ENCODE assay signal across 1 cellular context in the genomic region with DNA sequence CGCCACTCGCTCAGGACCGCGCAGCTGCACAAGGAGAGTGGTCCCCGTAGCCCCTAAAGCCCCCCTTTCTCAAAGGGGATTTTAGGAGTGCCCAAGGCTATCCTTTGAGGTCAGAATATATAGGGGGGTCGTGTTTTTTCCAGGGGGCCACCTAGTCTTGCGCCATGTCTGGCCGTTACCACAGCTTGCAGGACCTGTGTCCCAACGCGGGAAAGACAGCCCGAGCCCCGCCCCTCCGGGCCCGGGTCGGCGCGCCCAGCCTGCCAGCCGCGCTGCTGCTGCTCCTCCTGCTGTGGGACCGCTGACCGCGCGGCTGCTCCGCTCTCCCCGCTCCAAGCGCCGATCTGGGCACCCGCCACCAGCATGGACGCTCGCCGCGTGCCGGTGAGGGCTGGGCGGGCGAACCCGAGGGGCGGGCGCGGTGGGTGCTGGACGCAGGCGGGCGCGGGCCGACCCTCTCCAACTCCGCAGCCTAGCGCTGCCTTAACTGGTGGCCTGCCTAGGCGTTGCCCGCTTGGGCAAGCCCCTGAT.
TF ChIP-seq lines count a peak whose summit lies in the region.

Gene CDCA7, plus strand, starts transcription at position 272 of the 531 bp plus-strand sequence. Its CDS starts 92 bp downstream, at position 364.

TF ChIP-seq in HEK293, 187 proteins besides CTCF, POLR2A, EP300 and RAD21 (continued from another document and continues in another):
- TF ChIP-seq INSM2 (tag by site-specific recombination; IDR thresholded peaks at IDR 0.05): peak; percentile 65; the same call in 1 of the 2 replicates
- TF ChIP-seq KLF7 (tag by site-specific recombination; IDR thresholded peaks at IDR 0.05; ENCODE audit: borderline replicate concordance): peak; percentile 82; the same call in 1 of the 2 replicates
- peak; percentile 24 for TF ChIP-seq GLIS2 (tag by site-specific recombination; IDR thresholded peaks at IDR 0.05)
- peak; percentile 71; the same call in 1 of the 2 replicates for TF ChIP-seq ZNF350 (tag by site-specific recombination; IDR thresholded peaks at IDR 0.05)
- 0 out of 2 replicates have a peak, but pooled peaks have one; percentile 44 for TF ChIP-seq KLF1 (tag by site-specific recombination; IDR thresholded peaks at IDR 0.05)
- TF ChIP-seq HOXD13 (CRISPR knock-in tag; IDR thresholded peaks at IDR 0.05; ENCODE audit: borderline replicate concordance): peak; percentile 91
- peak; percentile 82 for TF ChIP-seq ZNF449 (tag by site-specific recombination; IDR thresholded peaks at IDR 0.05)
- TF ChIP-seq HOXA7 (CRISPR knock-in tag; IDR thresholded peaks at IDR 0.05; ENCODE audit: borderline replicate concordance): no peak
- peak; percentile 79 for TF ChIP-seq ZNF341 (tag by site-specific recombination; IDR thresholded peaks at IDR 0.05; ENCODE audit: low read depth)
- peak; percentile 66; the same call in 1 of the 2 replicates for TF ChIP-seq KLF10 (tag by site-specific recombination; IDR thresholded peaks at IDR 0.05)
- peak; percentile 75; the same call in 1 of the 2 replicates for TF ChIP-seq MEIS1 (CRISPR knock-in tag; IDR thresholded peaks at IDR 0.05; ENCODE audit: borderline replicate concordance)
- TF ChIP-seq ZNF513 (tag by site-specific recombination; IDR thresholded peaks at IDR 0.05): no peak
- TF ChIP-seq, protein P1, sequence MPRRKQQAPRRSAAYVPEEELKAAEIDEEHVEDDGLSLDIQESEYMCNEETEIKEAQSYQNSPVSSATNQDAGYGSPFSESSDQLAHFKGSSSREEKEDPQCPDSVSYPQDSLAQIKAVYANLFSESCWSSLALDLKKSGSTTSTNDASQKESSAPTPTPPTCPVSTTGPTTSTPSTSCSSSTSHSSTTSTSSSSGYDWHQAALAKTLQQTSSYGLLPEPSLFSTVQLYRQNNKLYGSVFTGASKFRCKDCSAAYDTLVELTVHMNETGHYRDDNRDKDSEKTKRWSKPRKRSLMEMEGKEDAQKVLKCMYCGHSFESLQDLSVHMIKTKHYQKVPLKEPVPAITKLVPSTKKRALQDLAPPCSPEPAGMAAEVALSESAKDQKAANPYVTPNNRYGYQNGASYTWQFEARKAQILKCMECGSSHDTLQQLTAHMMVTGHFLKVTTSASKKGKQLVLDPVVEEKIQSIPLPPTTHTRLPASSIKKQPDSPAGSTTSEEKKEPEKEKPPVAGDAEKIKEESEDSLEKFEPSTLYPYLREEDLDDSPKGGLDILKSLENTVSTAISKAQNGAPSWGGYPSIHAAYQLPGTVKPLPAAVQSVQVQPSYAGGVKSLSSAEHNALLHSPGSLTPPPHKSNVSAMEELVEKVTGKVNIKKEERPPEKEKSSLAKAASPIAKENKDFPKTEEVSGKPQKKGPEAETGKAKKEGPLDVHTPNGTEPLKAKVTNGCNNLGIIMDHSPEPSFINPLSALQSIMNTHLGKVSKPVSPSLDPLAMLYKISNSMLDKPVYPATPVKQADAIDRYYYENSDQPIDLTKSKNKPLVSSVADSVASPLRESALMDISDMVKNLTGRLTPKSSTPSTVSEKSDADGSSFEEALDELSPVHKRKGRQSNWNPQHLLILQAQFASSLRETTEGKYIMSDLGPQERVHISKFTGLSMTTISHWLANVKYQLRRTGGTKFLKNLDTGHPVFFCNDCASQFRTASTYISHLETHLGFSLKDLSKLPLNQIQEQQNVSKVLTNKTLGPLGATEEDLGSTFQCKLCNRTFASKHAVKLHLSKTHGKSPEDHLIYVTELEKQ (tag by site-specific recombination; IDR thresholded peaks at IDR 0.05; ENCODE audit: borderline replicate concordance): peak; percentile 55
- peak; percentile 45; the same call in 1 of the 2 replicates for TF ChIP-seq ZNF558 (tag by site-specific recombination; IDR thresholded peaks at IDR 0.05)
- peak; percentile 53; the same call in 1 of the 2 replicates for TF ChIP-seq ZSCAN30 (tag by site-specific recombination; IDR thresholded peaks at IDR 0.05)
- 0 out of 2 replicates have a peak, but pooled peaks have one; percentile 31 for TF ChIP-seq ZNF610 (tag by site-specific recombination; IDR thresholded peaks at IDR 0.05; ENCODE audit: borderline replicate concordance)
- TF ChIP-seq ZNF48 (tag by site-specific recombination; IDR thresholded peaks at IDR 0.05): no peak
- TF ChIP-seq ZNF76 (tag by site-specific recombination; IDR thresholded peaks at IDR 0.05; ENCODE audit: borderline replicate concordance, low read depth): peak; percentile 82
- TF ChIP-seq, protein P2, sequence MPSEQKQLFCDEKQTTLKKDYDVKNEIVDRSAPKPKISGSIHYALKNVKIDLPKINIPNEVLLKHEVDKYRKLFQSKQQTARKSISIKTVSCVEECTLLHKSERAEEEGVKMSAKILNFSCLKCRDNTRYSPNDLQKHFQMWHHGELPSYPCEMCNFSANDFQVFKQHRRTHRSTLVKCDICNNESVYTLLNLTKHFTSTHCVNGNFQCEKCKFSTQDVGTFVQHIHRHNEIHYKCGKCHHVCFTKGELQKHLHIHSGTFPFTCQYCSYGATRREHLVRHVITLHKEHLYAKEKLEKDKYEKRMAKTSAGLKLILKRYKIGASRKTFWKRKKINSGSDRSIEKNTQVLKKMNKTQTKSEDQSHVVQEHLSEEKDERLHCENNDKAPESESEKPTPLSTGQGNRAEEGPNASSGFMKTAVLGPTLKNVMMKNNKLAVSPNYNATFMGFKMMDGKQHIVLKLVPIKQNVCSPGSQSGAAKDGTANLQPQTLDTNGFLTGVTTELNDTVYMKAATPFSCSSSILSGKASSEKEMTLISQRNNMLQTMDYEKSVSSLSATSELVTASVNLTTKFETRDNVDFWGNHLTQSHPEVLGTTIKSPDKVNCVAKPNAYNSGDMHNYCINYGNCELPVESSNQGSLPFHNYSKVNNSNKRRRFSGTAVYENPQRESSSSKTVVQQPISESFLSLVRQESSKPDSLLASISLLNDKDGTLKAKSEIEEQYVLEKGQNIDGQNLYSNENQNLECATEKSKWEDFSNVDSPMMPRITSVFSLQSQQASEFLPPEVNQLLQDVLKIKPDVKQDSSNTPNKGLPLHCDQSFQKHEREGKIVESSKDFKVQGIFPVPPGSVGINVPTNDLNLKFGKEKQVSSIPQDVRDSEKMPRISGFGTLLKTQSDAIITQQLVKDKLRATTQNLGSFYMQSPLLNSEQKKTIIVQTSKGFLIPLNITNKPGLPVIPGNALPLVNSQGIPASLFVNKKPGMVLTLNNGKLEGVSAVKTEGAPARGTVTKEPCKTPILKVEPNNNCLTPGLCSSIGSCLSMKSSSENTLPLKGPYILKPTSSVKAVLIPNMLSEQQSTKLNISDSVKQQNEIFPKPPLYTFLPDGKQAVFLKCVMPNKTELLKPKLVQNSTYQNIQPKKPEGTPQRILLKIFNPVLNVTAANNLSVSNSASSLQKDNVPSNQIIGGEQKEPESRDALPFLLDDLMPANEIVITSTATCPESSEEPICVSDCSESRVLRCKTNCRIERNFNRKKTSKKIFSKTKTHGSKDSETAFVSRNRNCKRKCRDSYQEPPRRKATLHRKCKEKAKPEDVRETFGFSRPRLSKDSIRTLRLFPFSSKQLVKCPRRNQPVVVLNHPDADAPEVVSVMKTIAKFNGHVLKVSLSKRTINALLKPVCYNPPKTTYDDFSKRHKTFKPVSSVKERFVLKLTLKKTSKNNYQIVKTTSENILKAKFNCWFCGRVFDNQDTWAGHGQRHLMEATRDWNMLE (tag by site-specific recombination; conservative IDR thresholded peaks at IDR 0.05; ENCODE audit: low read depth): 0 out of 2 replicates have a peak, but pooled peaks have one; percentile 48
- peak; percentile 97 for TF ChIP-seq KLF8 (tag by site-specific recombination; IDR thresholded peaks at IDR 0.05)
- peak; percentile 67; the same call in 1 of the 2 replicates for TF ChIP-seq ZBTB8A (tag by site-specific recombination; IDR thresholded peaks at IDR 0.05)
- TF ChIP-seq KLF9 (tag by site-specific recombination; IDR thresholded peaks at IDR 0.05; ENCODE audit: low read depth): peak; percentile 64
- TF ChIP-seq KLF16 (tag by site-specific recombination; IDR thresholded peaks at IDR 0.05): peak; percentile 76
- no peak for TF ChIP-seq SALL2 (tag by site-specific recombination; IDR thresholded peaks at IDR 0.05; ENCODE audit: borderline replicate concordance)
- TF ChIP-seq, protein P3, sequence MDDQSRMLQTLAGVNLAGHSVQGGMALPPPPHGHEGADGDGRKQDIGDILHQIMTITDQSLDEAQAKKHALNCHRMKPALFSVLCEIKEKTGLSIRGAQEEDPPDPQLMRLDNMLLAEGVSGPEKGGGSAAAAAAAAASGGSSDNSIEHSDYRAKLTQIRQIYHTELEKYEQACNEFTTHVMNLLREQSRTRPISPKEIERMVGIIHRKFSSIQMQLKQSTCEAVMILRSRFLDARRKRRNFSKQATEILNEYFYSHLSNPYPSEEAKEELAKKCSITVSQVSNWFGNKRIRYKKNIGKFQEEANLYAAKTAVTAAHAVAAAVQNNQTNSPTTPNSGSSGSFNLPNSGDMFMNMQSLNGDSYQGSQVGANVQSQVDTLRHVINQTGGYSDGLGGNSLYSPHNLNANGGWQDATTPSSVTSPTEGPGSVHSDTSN (CRISPR knock-in tag; IDR thresholded peaks at IDR 0.05): peak; percentile 97
- 0 out of 2 replicates have a peak, but pooled peaks have one; percentile 13 for TF ChIP-seq ZNF16 (tag by site-specific recombination; IDR thresholded peaks at IDR 0.05; ENCODE audit: low read depth)
- TF ChIP-seq ZEB2 (tag by site-specific recombination; IDR thresholded peaks at IDR 0.05): peak; percentile 89
- TF ChIP-seq RBAK (tag by site-specific recombination; IDR thresholded peaks at IDR 0.05): no peak
- no peak for TF ChIP-seq ZNF169 (tag by site-specific recombination; IDR thresholded peaks at IDR 0.05)
- TF ChIP-seq ZNF692 (tag by site-specific recombination; IDR thresholded peaks at IDR 0.05): peak; percentile 51
- peak; percentile 79 for TF ChIP-seq SP7 (tag by site-specific recombination; IDR thresholded peaks at IDR 0.05)
- TF ChIP-seq PRDM10 (tag by site-specific recombination; IDR thresholded peaks at IDR 0.05): peak; percentile 74
- TF ChIP-seq ZNF623 (tag by site-specific recombination; IDR thresholded peaks at IDR 0.05): peak; percentile 20; the same call in 1 of the 2 replicates
- peak; percentile 60; the same call in 1 of the 2 replicates for TF ChIP-seq ZNF24 (tag by site-specific recombination; IDR thresholded peaks at IDR 0.05)
